Comparison of ENCODE assay signal across 7 cellular contexts in the genomic region with DNA sequence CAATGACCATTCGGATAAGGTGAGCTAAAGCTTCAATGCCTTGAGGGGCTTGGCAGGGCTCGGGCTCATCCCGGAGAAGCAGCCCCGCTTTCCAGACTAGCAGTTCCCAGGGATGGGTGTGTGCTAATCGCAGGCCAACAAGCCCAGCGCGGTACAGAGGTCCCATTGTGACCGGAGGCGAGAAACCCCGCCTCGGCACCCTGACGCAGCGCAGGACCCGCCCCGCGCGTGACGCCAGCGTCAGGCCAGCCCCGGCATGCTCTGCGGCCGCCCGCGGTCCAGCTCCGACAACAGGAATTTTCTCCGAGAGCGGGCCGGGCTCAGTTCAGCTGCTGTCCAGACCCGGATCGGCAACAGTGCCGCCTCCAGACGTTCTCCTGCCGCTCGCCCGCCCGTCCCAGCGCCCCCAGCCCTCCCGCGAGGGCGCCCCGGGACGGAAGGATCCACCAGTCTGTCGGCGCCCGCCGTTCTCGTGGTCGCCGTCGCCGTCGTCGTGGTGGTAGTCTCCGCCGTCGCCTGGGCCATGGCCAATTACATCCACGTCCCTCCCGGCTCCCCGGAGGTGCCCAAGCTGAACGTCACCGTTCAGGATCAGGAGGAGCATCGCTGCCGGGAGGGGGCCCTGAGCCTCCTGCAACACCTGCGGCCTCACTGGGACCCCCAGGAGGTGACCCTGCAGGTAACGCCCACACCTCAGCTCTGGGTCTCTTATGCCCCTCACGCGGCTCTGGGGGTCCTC. TPM values are rescaled to one million over a fixed set of nuclear protein-coding genes. Genes with fewer than 3 reads are reported as not detected.
DNase-seq lines count a peak whose midpoint lies in the region; ATAC-seq and TF ChIP-seq lines count a peak whose summit lies in the region.

A gene with protein sequence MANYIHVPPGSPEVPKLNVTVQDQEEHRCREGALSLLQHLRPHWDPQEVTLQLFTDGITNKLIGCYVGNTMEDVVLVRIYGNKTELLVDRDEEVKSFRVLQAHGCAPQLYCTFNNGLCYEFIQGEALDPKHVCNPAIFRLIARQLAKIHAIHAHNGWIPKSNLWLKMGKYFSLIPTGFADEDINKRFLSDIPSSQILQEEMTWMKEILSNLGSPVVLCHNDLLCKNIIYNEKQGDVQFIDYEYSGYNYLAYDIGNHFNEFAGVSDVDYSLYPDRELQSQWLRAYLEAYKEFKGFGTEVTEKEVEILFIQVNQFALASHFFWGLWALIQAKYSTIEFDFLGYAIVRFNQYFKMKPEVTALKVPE (plus strand): TSS at position 264 of the 739 bp plus-strand sequence. CDS start 260 bp downstream, at position 524.

- H4K20me1 ChIP-seq in hepatocyte (ENCODE audit: insufficient read depth, poor library complexity, severe bottlenecking), result peaks cover 15% of the 10 kb centered on the region

- H3K27ac ChIP-seq in hepatocyte, result peak within 1 kb of the TSS; percentile 96

- H3K9me2 ChIP-seq in hepatocyte (replicated peaks; ENCODE audit: insufficient read depth), result no peaks in the 10 kb centered on the region

- peaks cover 49% of the 10 kb centered on the region for H3K79me2 ChIP-seq in hepatocyte

- no peaks in the 10 kb centered on the region for H3K27me3 ChIP-seq in hepatocyte

- in situ Hi-C loops in astrocyte of the cerebellum (cut with HindIII; ENCODE audit: low sequenced_read_pairs), result no loop called here

- H3K4me1 ChIP-seq in hepatocyte (ENCODE audit: insufficient read depth), result peaks cover 15% of the 10 kb centered on the region

- no peak for TF ChIP-seq CTCF in astrocyte of the cerebellum (IDR thresholded peaks at IDR 0.05; ENCODE audit: low read depth, low read length, missing control alignments)
- no peak for TF ChIP-seq CTCF in hepatocyte (IDR thresholded peaks at IDR 0.05; ENCODE audit: poor library complexity)

- no peaks in the 10 kb centered on the region for H3K9me3 ChIP-seq in hepatocyte (ENCODE audit: low read depth)

- DNase-seq in NCI-H1694 (lab: John Stamatoyannopoulos, UW) (peak; percentile 88), T-helper 22 cell (ENCODE audit: low read depth) (peak; percentile 68), astrocyte of the cerebellum (ENCODE audit: low read depth) (peak; percentile 83), hepatocyte (ENCODE audit: low spot score) (peak; percentile 97), retina (peak; percentile 96)

- WGBS in hepatocyte (ENCODE audit: low lambda C conversion rate, missing lambda C conversion rate), result under 1% methylated on average over 51 of the region's 67 CpGs

- ATAC-seq in GM18498 (IDR thresholded peaks at IDR 0.05; ENCODE audit: unreplicated experiment) (peak; percentile 98), HG02884 (IDR thresholded peaks at IDR 0.05; ENCODE audit: unreplicated experiment) (peak; percentile 97)

- peak within 1 kb of the TSS; percentile 98 for H3K4me3 ChIP-seq in astrocyte of the cerebellum (ENCODE audit: low read depth, low read length)
- peak within 1 kb of the TSS; percentile 52 for H3K4me3 ChIP-seq in hepatocyte

- H2AFZ ChIP-seq in hepatocyte, result peak within 1 kb of the TSS; percentile 80

- peak within 1 kb of the TSS; percentile 75 for H3K4me2 ChIP-seq in hepatocyte

- H3K36me3 ChIP-seq in hepatocyte (replicated peaks; ENCODE audit: insufficient read depth, low read depth), result no peaks in the 10 kb centered on the region

RNA-seq across cellular contexts. Expression of the gene that starts here (rescaled TPM):
- total RNA-seq in hepatocyte, result 44.8 and 58.5 TPM in 2 replicates
- polyA plus RNA-seq in hepatocyte, result 19.0 and 21.9 TPM in 2 replicates

Comparison
In these comparisons a context has a peak if more than half of its experiments do, and no peak if none do; other contexts are left out.
1. Peak in every context shown above with its lines: DNase-seq, ATAC-seq, H3K4me3 ChIP-seq and H3K27ac ChIP-seq.